Comparison of ENCODE assay signal across 21 cellular contexts in genomic region chr21:20451051-20451450, GRCh38.
"Had no signal": no experiment of that assay in that cellular context is flagged by ENCODE, and none has a peak within 500 bp of the region (broad histone marks: within the 10 kb centered on the region; RNA-seq: fewer than 3 reads in every experiment).

No MANE protein-coding gene starts in this region.

- H3K36me3 ChIP-seq: esophagus squamous epithelium, gastrocnemius medialis, heart left ventricle, lower lobe of right lung, right lobe of liver, transverse colon had no signal

- H3K4me3 ChIP-seq: esophagus squamous epithelium, gastrocnemius medialis, heart left ventricle, lower lobe of right lung, right lobe of liver, smooth muscle cell, transverse colon had no signal

- H3K4me2 ChIP-seq: smooth muscle cell had no signal

- DNase-seq: activated CD4-positive, alpha-beta memory T cell treated with anti-CD3 and anti-CD28 coated beads, Interleukin-2, amount 10 ng/mL, durations not matched to agents 7 days and 5 days; activated CD4-positive, CD25-positive, alpha-beta regulatory T cell treated with anti-CD3 and anti-CD28 coated beads, Interleukin-2, amount 50 U/mL, for 72 hours; activated gamma-delta T cell; activated T-cell treated with anti-CD3 and anti-CD28 coated beads, Interleukin-2, amount 50 U/mL, for 48 hours; central memory CD4-positive, alpha-beta T cell; cortex of kidney; effector CD4-positive, alpha-beta T cell; esophagus squamous epithelium; gastrocnemius medialis; heart left ventricle; immature natural killer cell; lower lobe of right lung; midbrain; right lobe of liver; stimulated activated CD4-positive, alpha-beta T cell treated with anti-CD3 and anti-CD28 coated beads, Interleukin-4, amount 100 ng/mL, for 4 hours; stimulated activated CD8-positive, alpha-beta memory T cell treated with anti-CD3 and anti-CD28 coated beads, Interleukin-4, amount 100 ng/mL, for 48 hours; stimulated activated naive CD4-positive, alpha-beta T cell treated with Interleukin-2 at 50 U/mL for 16 hours; T1000; transverse colon had no signal

- H3K9me3 ChIP-seq: esophagus squamous epithelium, gastrocnemius medialis, heart left ventricle, lower lobe of right lung, right lobe of liver, transverse colon had no signal

- H3K27ac ChIP-seq: esophagus squamous epithelium, gastrocnemius medialis, heart left ventricle, lower lobe of right lung, right lobe of liver, transverse colon had no signal

- ATAC-seq: activated naive CD4-positive, alpha-beta T cell treated with anti-CD3 and anti-CD28 coated beads, Interleukin-2, amount 50 U/mL, for 72 hours; gastrocnemius medialis; heart left ventricle; lower lobe of right lung had no signal

- H3K27me3 ChIP-seq: esophagus squamous epithelium, gastrocnemius medialis, heart left ventricle, right lobe of liver, transverse colon had no signal

- H3K4me1 ChIP-seq: esophagus squamous epithelium, gastrocnemius medialis, heart left ventricle, lower lobe of right lung, right lobe of liver, transverse colon had no signal
